In genomic region chrX:48598645-48599044, GRCh38 we compare ENCODE assay signal across 8 cellular contexts. TPM values are rescaled to one million over a fixed set of nuclear protein-coding genes. Genes with fewer than 3 reads are reported as not detected.
DNase-seq lines count a peak whose midpoint lies in the region; ATAC-seq and TF ChIP-seq lines count a peak whose summit lies in the region.

No MANE protein-coding gene starts in this region.

- TF ChIP-seq CTCF in right atrium auricular region (IDR thresholded peaks at IDR 0.05): no peak
- TF ChIP-seq CTCF in breast epithelium (IDR thresholded peaks at IDR 0.05): no peak
- no peak for TF ChIP-seq CTCF in vagina (IDR thresholded peaks at IDR 0.05)

- DNase-seq in right atrium auricular region (ENCODE audit: low spot score) (no peak), Right ventricle myocardium superior (no peak), breast epithelium (ENCODE audit: low spot score in 2 of 2) (no peak), naive B cell (no peak), vagina (ENCODE audit: extremely low spot score in 2 of 2) (no peak), NCI-H1930 (lab: John Stamatoyannopoulos, UW) (no peak), occipital lobe (lab: John Stamatoyannopoulos, UW) (no peak)

- H3K36me3 Mint-ChIP-seq in naive B cell: peaks cover 0 to 9% of the 10 kb centered on the region in 2 donors

- H3K4me3 ChIP-seq in right atrium auricular region (peak overlapping the region; percentile 53 to 61), breast epithelium (peak overlapping the region; percentile 57 to 74 (median 63)), vagina (peak overlapping the region; percentile 55 to 56)

- no peaks in the 10 kb centered on the region for H3K27me3 ChIP-seq in right atrium auricular region
- peaks cover 0 to 15% of the 10 kb centered on the region in 2 donors for H3K27me3 ChIP-seq in breast epithelium
- H3K27me3 ChIP-seq in vagina: no peaks in the 10 kb centered on the region

- peak overlapping the region; percentile 88 to 96 for H3K27ac ChIP-seq in right atrium auricular region
- peak overlapping the region; percentile 96 to 97 for H3K27ac ChIP-seq in breast epithelium
- H3K27ac ChIP-seq in vagina: peak overlapping the region; percentile 94

- no peaks in the 10 kb centered on the region for H3K9me3 ChIP-seq in right atrium auricular region
- H3K9me3 ChIP-seq in breast epithelium: no peaks in the 10 kb centered on the region
- no peaks in the 10 kb centered on the region for H3K9me3 ChIP-seq in vagina

- TF ChIP-seq POLR2A in breast epithelium (IDR thresholded peaks at IDR 0.05) (no peak), vagina (IDR thresholded peaks at IDR 0.05) (no peak)

- peaks cover 0 to 9% of the 10 kb centered on the region in 2 donors for H3K4me1 ChIP-seq in right atrium auricular region
- no peaks in the 10 kb centered on the region for H3K4me1 ChIP-seq in breast epithelium
- H3K4me1 ChIP-seq in vagina: peaks cover 11% of the 10 kb centered on the region

- H3K4me3 Mint-ChIP-seq in naive B cell: peak overlapping the region in 7 of 8 donors; percentile 94 to 98 (median 98)

- peaks cover 0 to 6% (median 0%) of the 10 kb centered on the region in 7 donors for H3K9me3 Mint-ChIP-seq in naive B cell

- H3K4me1 Mint-ChIP-seq in naive B cell: peaks cover 12 to 18% (median 17%) of the 10 kb centered on the region in 3 donors

- ATAC-seq in Right ventricle myocardium superior (ENCODE audit: poor library complexity) (no peak), naive B cell (ENCODE audit: low read depth in 2 of 2) (no peak), GM21737 (IDR thresholded peaks at IDR 0.05; ENCODE audit: unreplicated experiment) (no peak)

- intact Hi-C loops in Right ventricle myocardium superior (cut with DNase I) (no loop called here), breast epithelium (cut with DNase I; ENCODE audit: low total_unique reads) (no loop called here), vagina (cut with DNase I) (no loop called here)

- H3K36me3 ChIP-seq in right atrium auricular region (peaks cover 49% of the 10 kb centered on the region), breast epithelium (no peaks in the 10 kb centered on the region), vagina (peaks cover 0 to 40% of the 10 kb centered on the region in 2 donors)

- peak overlapping the region in 1 of 6 donors; percentile 99 for H3K27ac Mint-ChIP-seq in naive B cell

- H3K27me3 Mint-ChIP-seq in naive B cell: no peaks in the 10 kb centered on the region

RNA-seq across cellular contexts. Expression of gene WDR13, which starts 1.4 kb away (rescaled TPM):
- 100 to 1,000 TPM; 208 to 214 TPM for total RNA-seq in right atrium auricular region
- 173 TPM for total RNA-seq in Right ventricle myocardium superior
- 100 to 1,000 TPM in 1 of 3 donors, 10 to 100 TPM in 2; 97.2 to 113 (median 97.7) TPM for total RNA-seq in breast epithelium
- 10 to 100 TPM; 54.4 to 85.0 (median 61.3) TPM for polyA plus RNA-seq in naive B cell (ENCODE audit: low read depth in 6 of 6)
- 111 TPM for total RNA-seq in vagina
- 80.0 TPM for total RNA-seq in occipital lobe

RNA-seq across cellular contexts. Expression of gene RBM3, which starts 24.4 kb away (rescaled TPM):
- 10 to 100 TPM; 62.1 to 90.4 TPM for total RNA-seq in right atrium auricular region
- total RNA-seq in Right ventricle myocardium superior: 103 TPM
- 100 to 1,000 TPM; 152 to 328 (median 213) TPM for total RNA-seq in breast epithelium
- 100 to 1,000 TPM; 231 to 340 (median 264) TPM for polyA plus RNA-seq in naive B cell (ENCODE audit: low read depth in 6 of 6)
- 148 TPM for total RNA-seq in vagina
- 172 TPM for total RNA-seq in occipital lobe

RNA-seq across cellular contexts. Expression of gene TBC1D25, which starts 59.1 kb away (rescaled TPM):
- total RNA-seq in right atrium auricular region (10 to 100 TPM; 11.0 to 17.5 TPM), Right ventricle myocardium superior (13.9 TPM), breast epithelium (10 to 100 TPM; 11.3 to 13.0 (median 12.5) TPM), vagina (13.8 TPM), occipital lobe (6.2 TPM)
- polyA plus RNA-seq in naive B cell (ENCODE audit: low read depth in 6 of 6): 10 to 100 TPM; 14.5 to 24.4 (median 21.2) TPM
